Comparison of ENCODE assay signal across 26 cellular contexts in genomic region chr3:126194713-126195305, GRCh38. TPM values are rescaled to one million over a fixed set of nuclear protein-coding genes. Genes with fewer than 3 reads are reported as not detected.
DNase-seq lines count a peak whose midpoint lies in the region; ATAC-seq, FAIRE-seq and TF ChIP-seq lines count a peak whose summit lies in the region.
"Had no signal": no experiment of that assay in that cellular context is flagged by ENCODE, and none has a peak within 500 bp of the region (broad histone marks: within the 10 kb centered on the region; RNA-seq: fewer than 3 reads in every experiment).

No MANE protein-coding gene starts in this region.

- TF ChIP-seq POLR2A in NB4 (IDR thresholded peaks at IDR 0.05; ENCODE audit: extremely low read depth, insufficient read length) (no peak), erythroblast (IDR thresholded peaks at IDR 0.05; ENCODE audit: low read length) (no peak)

- H3K27me3 ChIP-seq in A673 (replicated peaks; ENCODE audit: insufficient read depth, low read depth, low read length, poor library complexity) = no peaks in the 10 kb centered on the region
- H3K27me3 ChIP-seq: sigmoid colon had no signal

- POLR2A ChIA-PET in A673 (lab: Charles Lee; ENCODE audit: low non-redundant PET) = no interaction called here

- H3K27ac ChIP-seq in A673 (ENCODE audit: low read depth, low read length, poor library complexity, severe bottlenecking) = no peak overlapping the region
- H3K27ac ChIP-seq: sigmoid colon had no signal

- TF ChIP-seq CTCF in A673 (conservative IDR thresholded peaks at IDR 0.05; ENCODE audit: low read depth, low read length) (no peak), NB4 (IDR thresholded peaks at IDR 0.05; ENCODE audit: low read depth, low read length) (no peak)

- H3K9me3 ChIP-seq in A673 (ENCODE audit: low read depth, low read length, poor library complexity, severe bottlenecking) = peaks cover 29% of the 10 kb centered on the region
- H3K9me3 ChIP-seq: sigmoid colon had no signal

- H3K4me1 Mint-ChIP-seq in activated T-helper 1 cell treated with anti-CD3 and anti-CD28 coated beads, Interleukin-12 subunit alpha, Interleukin-12 subunit beta, Interleukin-2, Interleukin-4 antibody, amounts not matched to agents 30 ng/mL and 10 ng/mL and 1 ng/mL, durations not matched to agents 14 hours and 24 hours and 36 hours (ENCODE audit: low read depth) = no peaks in the 10 kb centered on the region
- H3K4me1 Mint-ChIP-seq: activated naive CD8-positive, alpha-beta T cell treated with anti-CD3 and anti-CD28 coated beads for 36 hours; neural crest cell; WTC11 had no signal

- no peak overlapping the region for H3K27ac Mint-ChIP-seq in activated T-helper 1 cell treated with anti-CD3 and anti-CD28 coated beads, Interleukin-12 subunit alpha, Interleukin-12 subunit beta, Interleukin-2, Interleukin-4 antibody, amounts not matched to agents 30 ng/mL and 10 ng/mL and 1 ng/mL, durations not matched to agents 14 hours and 24 hours and 36 hours
- H3K27ac Mint-ChIP-seq: activated naive CD8-positive, alpha-beta T cell treated with anti-CD3 and anti-CD28 coated beads for 36 hours; CD8-positive, alpha-beta T cell; progenitor cell of endocrine pancreas; T-helper 2 cell treated with Interferon-gamma antibody and Interleukin-4, amounts not matched to agents 5 μg/mL and 100 μg/mL, for 36 hours; WTC11 had no signal

- no peaks in the 10 kb centered on the region for H3K36me3 Mint-ChIP-seq in activated T-helper 1 cell treated with anti-CD3 and anti-CD28 coated beads, Interleukin-12 subunit alpha, Interleukin-12 subunit beta, Interleukin-2, Interleukin-4 antibody, amounts not matched to agents 30 ng/mL and 10 ng/mL and 1 ng/mL, durations not matched to agents 14 hours and 24 hours and 36 hours (ENCODE audit: low read depth)
- H3K36me3 Mint-ChIP-seq: CD8-positive, alpha-beta T cell had no signal

- peak; percentile 52 for DNase-seq in A673 (ENCODE audit: low spot score)
- peak; percentile 8 for DNase-seq in NB4 (ENCODE audit: low read depth)
- peak; percentile 24 to 31 for DNase-seq in erythroblast (lab: John Stamatoyannopoulos, UW)
- DNase-seq in H4 (ENCODE audit: low spot score) = no peak
- no peak for DNase-seq in activated T-helper 1 cell treated with anti-CD3 and anti-CD28 coated beads, Interleukin-12 subunit alpha, Interleukin-12 subunit beta, Interleukin-2, Interleukin-4 antibody, amounts not matched to agents 30 ng/mL and 10 ng/mL and 1 ng/mL, durations not matched to agents 14 hours and 24 hours and 36 hours (ENCODE audit: low spot score)
- DNase-seq: activated CD4-positive, alpha-beta T cell treated with anti-CD3 and anti-CD28 coated beads, Interleukin-2, amount 50 U/mL, for 48 hours; activated CD8-positive, alpha-beta memory T cell treated with anti-CD3 and anti-CD28 coated beads, Interleukin-2, amount 50 U/mL, for 4 hours; activated naive CD8-positive, alpha-beta T cell treated with anti-CD3 and anti-CD28 coated beads for 36 hours; CD8-positive, alpha-beta T cell; cerebellar nuclear complex; glutamatergic neuron; GOT3; NCI-H1092 treated with DMSO at 0.1 percent for 48 hours; NCI-H2107; NCI-H524 treated with DMSO at 0.1 percent for 48 hours; sigmoid colon; stimulated activated naive CD8-positive, alpha-beta T cell treated with anti-CD3 and anti-CD28 coated beads, Interleukin-15, Interleukin-2, amounts not matched to agents 100 U/mL and 50 U/mL, for 24 hours had no signal

- BruUV-seq in A673 (replicated peaks; lab: Mats Ljungman, UMichigan) = no TSS peak

- H3K4me1 ChIP-seq in A673 (ENCODE audit: insufficient read depth, low read length, poor library complexity, severe bottlenecking) = peaks cover 14% of the 10 kb centered on the region
- H3K4me1 ChIP-seq: sigmoid colon had no signal

- H3K27me3 Mint-ChIP-seq in activated T-helper 1 cell treated with anti-CD3 and anti-CD28 coated beads, Interleukin-12 subunit alpha, Interleukin-12 subunit beta, Interleukin-2, Interleukin-4 antibody, amounts not matched to agents 30 ng/mL and 10 ng/mL and 1 ng/mL, durations not matched to agents 14 hours and 24 hours and 36 hours (ENCODE audit: insufficient read depth) = peaks cover under 1% of the 10 kb centered on the region
- H3K27me3 Mint-ChIP-seq: progenitor cell of endocrine pancreas had no signal

- no peak for ATAC-seq in HG03025 (IDR thresholded peaks at IDR 0.05; ENCODE audit: low FRiP score, unreplicated experiment)
- ATAC-seq: CD8-positive, alpha-beta T cell; Right ventricle myocardium inferior; stimulated activated naive CD8-positive, alpha-beta T cell treated with anti-CD3 and anti-CD28 coated beads, Interleukin-15, Interleukin-2, amounts not matched to agents 100 U/mL and 50 U/mL, for 24 hours; WTC11 had no signal

- H3K4me3 Mint-ChIP-seq in activated T-helper 1 cell treated with anti-CD3 and anti-CD28 coated beads, Interleukin-12 subunit alpha, Interleukin-12 subunit beta, Interleukin-2, Interleukin-4 antibody, amounts not matched to agents 30 ng/mL and 10 ng/mL and 1 ng/mL, durations not matched to agents 14 hours and 24 hours and 36 hours = no peak overlapping the region
- H3K4me3 Mint-ChIP-seq: activated naive CD8-positive, alpha-beta T cell treated with anti-CD3 and anti-CD28 coated beads for 36 hours; CD8-positive, alpha-beta T cell; neural crest cell; T-helper 2 cell treated with Interferon-gamma antibody and Interleukin-4, amounts not matched to agents 5 μg/mL and 100 μg/mL, for 36 hours; WTC11 had no signal

- FAIRE-seq in A204.1 (lab: Jason Lieb, UNC) = peak; percentile 58
- FAIRE-seq: endothelial cell of umbilical vein had no signal

- H3K36me3 ChIP-seq in A673 (ENCODE audit: insufficient read depth, low read length, poor library complexity, severe bottlenecking) = peaks cover 5% of the 10 kb centered on the region
- H3K36me3 ChIP-seq: sigmoid colon had no signal

- H3K9me3 Mint-ChIP-seq in activated T-helper 1 cell treated with anti-CD3 and anti-CD28 coated beads, Interleukin-12 subunit alpha, Interleukin-12 subunit beta, Interleukin-2, Interleukin-4 antibody, amounts not matched to agents 30 ng/mL and 10 ng/mL and 1 ng/mL, durations not matched to agents 14 hours and 24 hours and 36 hours = peaks cover 16% of the 10 kb centered on the region

- intact Hi-C loops in A673 (cut with micrococcal nuclease; ENCODE audit: unreplicated experiment) = no loop called here
- intact Hi-C loops in activated T-helper 1 cell treated with anti-CD3 and anti-CD28 coated beads, Interleukin-12 subunit alpha, Interleukin-12 subunit beta, Interleukin-2, Interleukin-4 antibody, amounts not matched to agents 30 ng/mL and 10 ng/mL and 1 ng/mL, durations not matched to agents 14 hours and 24 hours and 36 hours (cut with micrococcal nuclease) = no loop called here

- CTCF ChIA-PET in A673 (lab: Charles Lee) = no interaction called here

- H3K4me3 ChIP-seq in A673 (ENCODE audit: low read depth, low read length, poor library complexity, severe bottlenecking) (no peak overlapping the region), NB4 (ENCODE audit: low read depth, low read length) (no peak overlapping the region)
- H3K4me3 ChIP-seq: sigmoid colon had no signal

RNA-seq across cellular contexts. Expression of gene ALDH1L1, which starts 14.4 kb away (rescaled TPM):
- total RNA-seq in A673 (2021) = 16.9 and 17.1 TPM in 2 replicates
- total RNA-seq in H4 (2014; rRNA removed; shearing (Covaris generic)) = 4.6 and 7.0 TPM in 2 replicates
- total RNA-seq in activated T-helper 1 cell treated with anti-CD3 and anti-CD28 coated beads, Interleukin-12 subunit alpha, Interleukin-12 subunit beta, Interleukin-2, Interleukin-4 antibody, amounts not matched to agents 30 ng/mL and 10 ng/mL and 1 ng/mL, durations not matched to agents 14 hours and 24 hours and 36 hours = not detected in 2 replicates
- total RNA-seq: activated naive CD8-positive, alpha-beta T cell treated with anti-CD3 and anti-CD28 coated beads for 36 hours; CD8-positive, alpha-beta T cell; endothelial cell of umbilical vein; lung microvascular endothelial cell had no signal

Comparison
In these comparisons a context has a peak if more than half of its experiments do, and no peak if none do; other contexts are left out.
1. DNase-seq: peak in A673 (single experiment), NB4 (single experiment) and erythroblast (2 of 2); none in H4 (single experiment) and activated T-helper 1 cell treated with anti-CD3 and anti-CD28 coated beads, Interleukin-12 subunit alpha, Interleukin-12 subunit beta, Interleukin-2, Interleukin-4 antibody, amounts not matched to agents 30 ng/mL and 10 ng/mL and 1 ng/mL, durations not matched to agents 14 hours and 24 hours and 36 hours (single experiment).